ENCODE assay signal across 8 cellular contexts in genomic region chr11:128859563-128860441, GRCh38. TPM values are rescaled to one million over a fixed set of nuclear protein-coding genes. Genes with fewer than 3 reads are reported as not detected.
DNase-seq lines count a peak whose midpoint lies in the region; ATAC-seq, FAIRE-seq and TF ChIP-seq lines count a peak whose summit lies in the region.

No MANE protein-coding gene starts in this region.

- H3K36me3 ChIP-seq in bronchial epithelial cell (ENCODE audit: control insufficient read depth, insufficient read depth, low read length) (no peaks in the 10 kb centered on the region), liver (ENCODE audit: control insufficient read depth in 4 of 4, insufficient read depth in 3 of 4, low read depth in 1 of 4, low read length in 3 of 4) (no peaks in the 10 kb centered on the region)

- TF ChIP-seq CTCF in WI38 (IDR thresholded peaks at IDR 0.05; ENCODE audit: low read depth, low read length), result peak; percentile 77
- peak; percentile 98 for TF ChIP-seq CTCF in bronchial epithelial cell (IDR thresholded peaks at IDR 0.05; ENCODE audit: insufficient read depth, low read length, severe bottlenecking)
- peak; percentile 74 for TF ChIP-seq CTCF in liver (IDR thresholded peaks at IDR 0.05; ENCODE audit: low read depth, low read length, missing input control)

- no peak overlapping the region for H3K4me3 ChIP-seq in WI38 (ENCODE audit: low read depth, low read length)
- no peak overlapping the region for H3K4me3 ChIP-seq in bronchial epithelial cell (ENCODE audit: low read depth, low read length)
- H3K4me3 ChIP-seq in liver (ENCODE audit: low read depth in 1 of 3, low read length in 3 of 3), result no peak overlapping the region

- peak; percentile 72 to 80 for TF ChIP-seq RAD21 in liver (IDR thresholded peaks at IDR 0.05)

- DNase-seq in DMS153 treated with DMSO at 0.1 percent for 48 hours (lab: John Stamatoyannopoulos, UW; ENCODE audit: unreplicated experiment) (peak; percentile 26), HuH-7 (ENCODE audit: low spot score) (peak; percentile 55), bronchial epithelial cell (ENCODE audit: low read depth) (peak; percentile 52), AG08395 (ENCODE audit: low spot score) (no peak)
- DNase-seq in stimulated activated CD8-positive, alpha-beta memory T cell treated with anti-CD3 and anti-CD28 coated beads, Interleukin-12 subunit alpha, Interleukin-12 subunit beta, amount 100 ng/mL, for 24 hours (ENCODE audit: extremely low read depth), result peak; percentile 23

- 31% methylated on average over 33 of the region's 33 CpGs for WGBS in liver

- no peaks in the 10 kb centered on the region for H3K9me3 ChIP-seq in liver (ENCODE audit: control insufficient read depth in 4 of 4, low read length in 3 of 4)

- H3K9ac ChIP-seq in liver (ENCODE audit: low read depth in 1 of 2, low read length in 2 of 2), result no peak overlapping the region

- ATAC-seq in GM21515 (IDR thresholded peaks at IDR 0.05; ENCODE audit: unreplicated experiment), result peak; percentile 84

- H3K27me3 ChIP-seq in bronchial epithelial cell (ENCODE audit: control insufficient read depth, insufficient read depth, low read length) (peaks cover 2% of the 10 kb centered on the region), liver (ENCODE audit: control insufficient read depth in 4 of 4, insufficient read depth in 4 of 4, low read length in 3 of 4) (no peaks in the 10 kb centered on the region)

- peaks cover 0 to 9% (median 0%) of the 10 kb centered on the region in 4 donors for H3K4me1 ChIP-seq in liver (ENCODE audit: control insufficient read depth in 4 of 4, insufficient read depth in 4 of 4, low read length in 3 of 4)

- H3K27ac ChIP-seq in liver (ENCODE audit: low read depth in 1 of 2, low read length in 2 of 2), result no peak overlapping the region

- FAIRE-seq in bronchial epithelial cell (lab: Jason Lieb, UNC), result no peak

TF ChIP-seq in liver, 16 proteins besides CTCF, POLR2A, EP300 and RAD21:
- peak; percentile 11 for TF ChIP-seq NR2F2 (IDR thresholded peaks at IDR 0.05)
- TF ChIP-seq REST (IDR thresholded peaks at IDR 0.05), result no peak
TF ChIP-seq in liver: peak in this region for 1.

RNA-seq across cellular contexts. Expression of gene KCNJ1, which starts 7.3 kb away (rescaled TPM):
- total RNA-seq in bronchial epithelial cell (under 0.01 TPM in 1 of 2 replicates, not detected in the other), liver (under 1 TPM in 1 of 2 donors, not detected in 1; 0.23 TPM)
- polyA plus RNA-seq in liver, result under 1 TPM in 1 of 2 donors, not detected in 1; 0.14 TPM

RNA-seq across cellular contexts. Expression of gene KCNJ5, which starts 31.4 kb away (rescaled TPM):
- total RNA-seq in bronchial epithelial cell, result 13.2 and 15.5 TPM in 2 replicates
- under 1 TPM; 0.05 to 0.08 TPM for total RNA-seq in liver
- under 1 TPM; 0.04 to 0.08 TPM for polyA plus RNA-seq in liver

Comparison
In these comparisons a context has a peak if more than half of its experiments do, and no peak if none do; other contexts are left out.
1. RNA of gene KCNJ5, which starts 31.4 kb away (total RNA-seq): 13.2 to 15.5 TPM in bronchial epithelial cell; 0.05 to 0.08 TPM in liver; every median in the first group is over 10 times any median in the second.
2. Peak in every context shown above with its lines, with median percentiles within 50 percentile points of each other: CTCF ChIP-seq.